In the genomic region with DNA sequence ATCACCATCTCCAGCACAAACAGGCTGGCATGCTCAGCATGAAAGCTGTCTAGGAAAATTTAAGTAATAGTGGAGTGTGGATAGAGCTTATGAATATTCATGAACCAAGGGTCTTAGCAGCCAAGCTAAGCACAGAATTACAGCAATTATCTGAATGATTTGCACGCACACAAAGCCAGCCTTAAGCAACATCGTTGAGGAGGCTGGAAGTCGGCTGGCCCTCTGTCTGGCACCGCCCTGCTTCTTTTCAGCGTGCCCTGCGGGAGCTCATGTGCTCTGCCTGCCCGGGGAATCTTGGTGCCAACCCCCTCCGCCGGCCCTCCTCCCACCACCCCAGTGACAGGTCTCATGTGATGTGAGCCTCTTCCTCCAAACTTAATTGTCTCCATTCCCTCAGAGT, we compare ENCODE assay signal across 13 cellular contexts.
DNase-seq lines count a peak whose midpoint lies in the region; ATAC-seq lines count a peak whose summit lies in the region.
"Had no signal": no experiment of that assay in that cellular context is flagged by ENCODE, and none has a peak within 500 bp of the region (broad histone marks: within the 10 kb centered on the region; RNA-seq: fewer than 3 reads in every experiment).

No MANE protein-coding gene starts in this region.

- no peaks in the 10 kb centered on the region for H3K4me1 Mint-ChIP-seq in T-helper 17 cell
- no peaks in the 10 kb centered on the region for H3K4me1 Mint-ChIP-seq in stimulated activated naive CD8-positive, alpha-beta T cell treated with anti-CD3 and anti-CD28 coated beads, Interleukin-15, amount 100 ng/mL, for 72 hours

- H3K4me3 Mint-ChIP-seq in T-helper 17 cell, result no peak overlapping the region
- H3K4me3 Mint-ChIP-seq in stimulated activated naive CD8-positive, alpha-beta T cell treated with anti-CD3 and anti-CD28 coated beads, Interleukin-15, amount 100 ng/mL, for 72 hours, result no peak overlapping the region

- H3K27ac Mint-ChIP-seq in T-helper 17 cell, result no peak overlapping the region
- no peak overlapping the region for H3K27ac Mint-ChIP-seq in stimulated activated naive CD8-positive, alpha-beta T cell treated with anti-CD3 and anti-CD28 coated beads, Interleukin-15, amount 100 ng/mL, for 72 hours

- H3K9me3 ChIP-seq in T-helper 17 cell (ENCODE audit: control insufficient read depth, low read length, poor library complexity, severe bottlenecking), result no peaks in the 10 kb centered on the region
- H3K9me3 ChIP-seq: SJCRH30 had no signal

- H3K27me3 Mint-ChIP-seq in T-helper 17 cell, result no peaks in the 10 kb centered on the region
- no peaks in the 10 kb centered on the region for H3K27me3 Mint-ChIP-seq in stimulated activated naive CD8-positive, alpha-beta T cell treated with anti-CD3 and anti-CD28 coated beads, Interleukin-15, amount 100 ng/mL, for 72 hours

- peaks cover 15 to 41% of the 10 kb centered on the region in 2 donors for H3K9me3 Mint-ChIP-seq in stimulated activated naive CD8-positive, alpha-beta T cell treated with anti-CD3 and anti-CD28 coated beads, Interleukin-15, amount 100 ng/mL, for 72 hours

- DNase-seq in DMS 273 (lab: John Stamatoyannopoulos, UW; ENCODE audit: unreplicated experiment), result peak; percentile 2
- no peak for DNase-seq in DMS 273 treated with DMSO at 0.1 percent for 48 hours (lab: John Stamatoyannopoulos, UW)
- DNase-seq in NCI-H146 (lab: John Stamatoyannopoulos, UW), result peak; percentile 69
- DNase-seq in ecto neural progenitor cell (ENCODE audit: low spot score), result peak; percentile 69
- peak; percentile 1 for DNase-seq in renal cortical epithelial cell (ENCODE audit: low read depth)
- DNase-seq in T-helper 17 cell, result no peak
- no peak for DNase-seq in stimulated activated naive CD8-positive, alpha-beta T cell treated with anti-CD3 and anti-CD28 coated beads, Interleukin-15, amount 100 ng/mL, for 72 hours
- no peak for DNase-seq in medulla oblongata (ENCODE audit: extremely low spot score)
- DNase-seq: IMR-90, NCI-H1417 treated with DMSO at 0.1 percent for 48 hours, OCI-M1, RPMI8226, SJCRH30 had no signal

- no peaks in the 10 kb centered on the region for H3K36me3 Mint-ChIP-seq in T-helper 17 cell (ENCODE audit: low read depth)

- ATAC-seq in T-helper 17 cell, result no peak
- ATAC-seq in stimulated activated naive CD8-positive, alpha-beta T cell treated with anti-CD3 and anti-CD28 coated beads, Interleukin-15, amount 100 ng/mL, for 72 hours, result no peak

Comparison
In these comparisons a context has a peak if more than half of its experiments do, and no peak if none do; other contexts are left out.
1. DNase-seq: peak in DMS 273 (single experiment), NCI-H146 (single experiment), ecto neural progenitor cell (single experiment) and renal cortical epithelial cell (single experiment); none in DMS 273 treated with DMSO at 0.1 percent for 48 hours (single experiment), T-helper 17 cell (0 of 3), stimulated activated naive CD8-positive, alpha-beta T cell treated with anti-CD3 and anti-CD28 coated beads, Interleukin-15, amount 100 ng/mL, for 72 hours (0 of 2) and medulla oblongata (single experiment).